Comparison of ENCODE assay signal across 14 cellular contexts in the genomic region with DNA sequence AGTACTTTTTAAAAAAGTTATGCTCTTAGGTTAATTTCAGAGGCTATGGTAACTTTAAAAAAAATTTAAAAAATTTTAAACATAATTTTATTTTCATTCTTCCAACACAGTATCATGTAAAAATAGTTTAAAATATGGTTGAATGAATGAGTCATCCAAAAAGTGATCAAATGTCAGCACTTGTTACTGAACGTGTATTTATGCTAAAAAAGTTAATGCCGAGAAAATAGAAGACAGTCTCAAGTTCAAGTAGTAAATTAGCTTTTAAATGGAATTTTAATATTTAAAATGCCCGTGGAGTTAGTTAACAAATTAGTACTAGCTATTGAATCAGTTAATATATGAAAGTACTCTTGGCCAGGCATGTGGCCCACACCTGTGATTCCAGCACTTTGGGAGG. TPM values are rescaled to one million over a fixed set of nuclear protein-coding genes. Genes with fewer than 3 reads are reported as not detected.
A peak's percentile ranks its signal among the peaks of the same experiment; 100 is the strongest.
DNase-seq lines count a peak whose midpoint lies in the region; ATAC-seq, FAIRE-seq and TF ChIP-seq lines count a peak whose summit lies in the region.
"Had no signal": no experiment of that assay in that cellular context is flagged by ENCODE, and none has a peak within 500 bp of the region (broad histone marks: within the 10 kb centered on the region; RNA-seq: fewer than 3 reads in every experiment).

No MANE protein-coding gene starts in this region.

- no peak for TF ChIP-seq CTCF in CD8-positive, alpha-beta T cell (IDR thresholded peaks at IDR 0.05)
- TF ChIP-seq CTCF in bronchial epithelial cell (IDR thresholded peaks at IDR 0.05; ENCODE audit: insufficient read depth, low read length, severe bottlenecking) (no peak), GM10248 (IDR thresholded peaks at IDR 0.05; ENCODE audit: control extremely low read depth, extremely low read depth, low read depth, missing control alignments) (no peak), D721Med (IDR thresholded peaks at IDR 0.05; ENCODE audit: insufficient read depth, missing control alignments) (no peak)

- no peak for ATAC-seq in CD8-positive, alpha-beta T cell
- ATAC-seq in naive thymus-derived CD8-positive, alpha-beta T cell: no peak
- ATAC-seq in GM19324 (IDR thresholded peaks at IDR 0.05; ENCODE audit: low FRiP score, unreplicated experiment): no peak

- no peak overlapping the region for H3K27ac ChIP-seq in CD8-positive, alpha-beta T cell (ENCODE audit: low read depth, low read length)
- no peak overlapping the region for H3K27ac ChIP-seq in HUES64 (ENCODE audit: low read depth, low read length)

- no peak overlapping the region for H3K27ac Mint-ChIP-seq in CD8-positive, alpha-beta T cell
- peak overlapping the region in 1 of 10 donors; percentile 45 for H3K27ac Mint-ChIP-seq in naive thymus-derived CD8-positive, alpha-beta T cell

- no peaks in the 10 kb centered on the region for H3K9me3 ChIP-seq in CD8-positive, alpha-beta T cell (ENCODE audit: low read length)
- H3K9me3 ChIP-seq in HUES64 (ENCODE audit: insufficient read depth, low read depth, low read length): no peaks in the 10 kb centered on the region

- no peak for FAIRE-seq in bronchial epithelial cell (lab: Jason Lieb, UNC)
- FAIRE-seq in D721Med (lab: Jason Lieb, UNC): no peak

- peaks cover 40% of the 10 kb centered on the region for H3K36me3 Mint-ChIP-seq in CD8-positive, alpha-beta T cell
- peaks cover 0 to 40% (median 3%) of the 10 kb centered on the region in 3 donors for H3K36me3 Mint-ChIP-seq in naive thymus-derived CD8-positive, alpha-beta T cell

- H3K4me1 ChIP-seq in CD8-positive, alpha-beta T cell (ENCODE audit: insufficient read depth, low read length): peaks cover 54% of the 10 kb centered on the region
- peaks cover 32% of the 10 kb centered on the region for H3K4me1 ChIP-seq in HUES64 (ENCODE audit: insufficient read depth, low read length)

- POLR2A ChIA-PET in CD8-positive, alpha-beta T cell (lab: Charles Lee): interaction anchor here (0.7 kb wide), 1 partner anchor 36 kb away, joined by 3 read pairs; no protein-coding TSS in a partner anchor
- POLR2A ChIA-PET in naive thymus-derived CD8-positive, alpha-beta T cell (lab: Charles Lee): interaction anchor here (1.0 kb wide), 1 partner anchor 10 kb away, joined by 3 read pairs; no protein-coding TSS in a partner anchor
- POLR2A ChIA-PET in GM10248 (lab: Yijun Ruan, JAX): no interaction called here

- H3K4me3 Mint-ChIP-seq in CD8-positive, alpha-beta T cell: peak overlapping the region; percentile 3
- peak overlapping the region; percentile 25 to 74 (median 61) for H3K4me3 Mint-ChIP-seq in naive thymus-derived CD8-positive, alpha-beta T cell

- CTCF ChIA-PET in CD8-positive, alpha-beta T cell (lab: Charles Lee): no interaction called here
- CTCF ChIA-PET in GM10248 (lab: Yijun Ruan, JAX): interaction anchor here (0.7 to 1.5 kb wide), 4 partner anchors 12 to 30 kb away, joined by 3 read pairs; no protein-coding TSS in a partner anchor

- DNase-seq in CD8-positive, alpha-beta T cell: peak in 1 of 7 experiments; percentile 42
- peak; percentile 43 for DNase-seq in bronchial epithelial cell (ENCODE audit: low read depth)
- DNase-seq in naive thymus-derived CD8-positive, alpha-beta T cell: no peak
- no peak for DNase-seq in NCI-H2196 treated with DMSO at 0.1 percent for 48 hours (lab: John Stamatoyannopoulos, UW; ENCODE audit: unreplicated experiment)
- no peak for DNase-seq in GM10248 (ENCODE audit: extremely low spot score)
- no peak for DNase-seq in D721Med (ENCODE audit: insufficient read length, low spot score)
- DNase-seq: cortex of kidney; NCI-H1105; NCI-H526; RPMI8226; stimulated activated CD4-positive, alpha-beta T cell treated with anti-CD3 and anti-CD28 coated beads, Interleukin-4, amount 100 ng/mL, for 24 hours; stimulated activated naive CD4-positive, alpha-beta T cell treated with Interleukin-2 at 50 U/mL for 16 hours had no signal

- 85% methylated on average over 3 of the region's 3 CpGs for WGBS in HUES64

- no peak overlapping the region for H3K9ac ChIP-seq in HUES64 (ENCODE audit: low read depth, low read length)

- no peaks in the 10 kb centered on the region for H3K27me3 Mint-ChIP-seq in CD8-positive, alpha-beta T cell (ENCODE audit: low read depth)
- H3K27me3 Mint-ChIP-seq in naive thymus-derived CD8-positive, alpha-beta T cell: no peaks in the 10 kb centered on the region

- no peaks in the 10 kb centered on the region for H3K27me3 ChIP-seq in CD8-positive, alpha-beta T cell (ENCODE audit: insufficient read depth, low read length)
- H3K27me3 ChIP-seq in HUES64 (ENCODE audit: insufficient read depth, low read length) (no peaks in the 10 kb centered on the region), bronchial epithelial cell (ENCODE audit: control insufficient read depth, insufficient read depth, low read length) (no peaks in the 10 kb centered on the region)

- peaks cover 3% of the 10 kb centered on the region for H3K36me3 ChIP-seq in CD8-positive, alpha-beta T cell (ENCODE audit: insufficient read depth, low read length)
- peaks cover 20% of the 10 kb centered on the region for H3K36me3 ChIP-seq in HUES64 (ENCODE audit: insufficient read depth, low read length)
- no peaks in the 10 kb centered on the region for H3K36me3 ChIP-seq in bronchial epithelial cell (ENCODE audit: control insufficient read depth, insufficient read depth, low read length)

- H3K4me1 Mint-ChIP-seq in CD8-positive, alpha-beta T cell (ENCODE audit: low read depth): peaks cover 70% of the 10 kb centered on the region
- peaks cover 31 to 74% (median 68%) of the 10 kb centered on the region in 4 donors for H3K4me1 Mint-ChIP-seq in naive thymus-derived CD8-positive, alpha-beta T cell

- H3K9me3 Mint-ChIP-seq in CD8-positive, alpha-beta T cell: peaks cover under 1% of the 10 kb centered on the region
- H3K9me3 Mint-ChIP-seq in naive thymus-derived CD8-positive, alpha-beta T cell: no peaks in the 10 kb centered on the region

- intact Hi-C loops in CD8-positive, alpha-beta T cell (cut with DNase I, micrococcal nuclease): loop anchor here (2.0 to 10.0 kb wide), 3 partner anchors 15 to 1991 kb away; a partner anchor contains a TSS

- no peak overlapping the region for H3K4me3 ChIP-seq in CD8-positive, alpha-beta T cell (ENCODE audit: low read depth, low read length)
- H3K4me3 ChIP-seq in HUES64 (ENCODE audit: low read length) (peak overlapping the region; percentile 99; the same call in 1 of the 2 replicates), bronchial epithelial cell (ENCODE audit: low read depth, low read length) (no peak overlapping the region)

RNA-seq across cellular contexts. Expression of a gene that starts 4.8 kb away (rescaled TPM):
- 10 to 100 TPM; 54.0 to 57.9 TPM for total RNA-seq in CD8-positive, alpha-beta T cell
- 21.8 TPM for polyA plus RNA-seq in HUES64 (2013, experiment 1 of 2)
- 24.3 TPM for polyA plus RNA-seq in HUES64 (2013, experiment 2 of 2)
- total RNA-seq in bronchial epithelial cell: 12.6 and 18.2 TPM in 2 replicates
- 10 to 100 TPM; 61.8 to 66.4 TPM for total RNA-seq in naive thymus-derived CD8-positive, alpha-beta T cell
- polyA plus RNA-seq in naive thymus-derived CD8-positive, alpha-beta T cell: 10 to 100 TPM in 2 of 3 donors, 1 to 10 TPM in 1; 8.5 to 15.5 (median 14.0) TPM
